Comparison of ENCODE assay signal across 1 cellular context in the genomic region with DNA sequence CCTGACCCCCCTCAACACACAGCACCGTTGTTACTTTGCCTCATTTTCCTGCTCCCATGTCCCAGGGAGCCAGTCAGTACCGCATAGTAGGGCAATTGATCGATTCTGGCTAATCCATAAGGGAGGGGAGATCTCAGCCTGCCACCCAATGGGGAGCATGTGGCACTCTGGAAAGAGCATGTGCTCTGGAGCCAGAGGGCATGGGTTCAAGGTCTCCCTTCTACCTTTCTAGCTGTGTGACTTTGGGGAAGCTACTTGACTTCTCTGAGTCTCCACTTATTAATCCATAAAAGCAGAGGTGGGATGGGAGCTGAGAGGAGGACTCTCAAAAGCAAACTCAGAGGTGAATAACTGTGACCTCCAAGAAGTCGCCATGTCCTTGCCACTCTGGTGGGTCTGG. TPM values are rescaled to one million over a fixed set of nuclear protein-coding genes. Genes with fewer than 3 reads are reported as not detected.
"Had no signal": no experiment of that assay in that cellular context is flagged by ENCODE, and none has a peak within 500 bp of the region (broad histone marks: within the 10 kb centered on the region; RNA-seq: fewer than 3 reads in every experiment).

No MANE protein-coding gene starts in this region.

RNA-seq across cellular contexts. Expression of gene PAX8, which starts 27.5 kb away (rescaled TPM):
- total RNA-seq: chondrocyte had no signal
